ENCODE assay signal across 35 cellular contexts in the genomic region with DNA sequence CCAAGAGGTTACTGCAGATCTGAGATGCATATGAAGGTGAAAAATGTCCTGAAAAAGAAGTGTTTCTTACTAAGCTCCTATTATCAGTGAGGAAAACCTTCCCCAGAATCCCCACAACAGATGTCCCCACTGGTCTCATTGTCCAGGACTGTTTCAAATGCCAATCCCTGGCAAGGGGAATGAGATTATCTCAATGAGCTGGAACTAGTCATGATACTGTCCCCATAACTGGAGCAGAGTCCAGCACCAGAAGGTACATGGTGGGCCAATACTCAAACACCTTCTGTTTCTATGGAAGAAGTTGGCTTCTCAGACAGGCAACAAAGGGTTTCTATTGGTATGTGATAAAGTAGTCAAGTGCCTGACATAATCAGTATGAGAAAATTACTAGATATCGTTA.
"Had no signal": no experiment of that assay in that cellular context is flagged by ENCODE, and none has a peak within 500 bp of the region (broad histone marks: within the 10 kb centered on the region; RNA-seq: fewer than 3 reads in every experiment).

No MANE protein-coding gene starts in this region.

- H3K27me3 Mint-ChIP-seq: activated CD4-positive, alpha-beta memory T cell treated with anti-CD3 and anti-CD28 coated beads, Interleukin-2, amount 10 ng/mL, durations not matched to agents 7 days and 5 days; activated CD4-positive, alpha-beta T cell treated with anti-CD3 and anti-CD28 coated beads for 36 hours; activated CD4-positive, alpha-beta T cell treated with anti-CD3 and anti-CD28 coated beads, Interleukin-2, amount 10 ng/mL, durations not matched to agents 7 days and 5 days; activated CD8-positive, alpha-beta memory T cell treated with anti-CD3 and anti-CD28 coated beads, Interleukin-2, amount 10 ng/mL, durations not matched to agents 7 days and 5 days; activated naive CD4-positive, alpha-beta T cell treated with anti-CD3 and anti-CD28 coated beads, Interleukin-2, amount 10 ng/mL, durations not matched to agents 7 days and 5 days; activated naive CD8-positive, alpha-beta T cell; activated naive CD8-positive, alpha-beta T cell treated with anti-CD3 and anti-CD28 coated beads, Interleukin-2, amount 10 ng/mL, durations not matched to agents 7 days and 5 days; activated naive CD8-positive, alpha-beta T cell treated with anti-CD3 and anti-CD28 coated beads, Interleukin-2, amount 50 U/mL, for 24 hours; activated T-cell treated with anti-CD3 and anti-CD28 coated beads, Interleukin-2, amount 50 U/mL, for 24 hours; central memory CD8-positive, alpha-beta T cell; T-cell had no signal

- H3K36me3 ChIP-seq: ascending aorta, cardiac muscle cell had no signal

- H3K4me1 ChIP-seq: ascending aorta had no signal

- ATAC-seq: activated CD4-positive, alpha-beta T cell treated with anti-CD3 and anti-CD28 coated beads for 36 hours; activated CD4-positive, CD25-positive, alpha-beta regulatory T cell treated with anti-CD3 and anti-CD28 coated beads, Interleukin-2, amount 50 U/mL, for 24 hours; activated CD8-positive, alpha-beta memory T cell treated with anti-CD3 and anti-CD28 coated beads, Interleukin-2, amount 10 ng/mL, durations not matched to agents 7 days and 5 days; activated CD8-positive, alpha-beta T cell treated with anti-CD3 and anti-CD28 coated beads, Interleukin-2, amount 10 ng/mL, durations not matched to agents 7 days and 5 days; activated naive CD8-positive, alpha-beta T cell treated with anti-CD3 and anti-CD28 coated beads, Interleukin-2, amount 50 U/mL, for 24 hours; T-cell; WTC11 had no signal

- H3K27ac Mint-ChIP-seq: activated CD4-positive, alpha-beta memory T cell treated with anti-CD3 and anti-CD28 coated beads, Interleukin-2, amount 10 ng/mL, durations not matched to agents 7 days and 5 days; activated CD4-positive, alpha-beta T cell treated with anti-CD3 and anti-CD28 coated beads for 36 hours; activated CD4-positive, alpha-beta T cell treated with anti-CD3 and anti-CD28 coated beads, Interleukin-2, amount 10 ng/mL, durations not matched to agents 7 days and 5 days; activated CD8-positive, alpha-beta memory T cell treated with anti-CD3 and anti-CD28 coated beads, Interleukin-2, amount 10 ng/mL, durations not matched to agents 7 days and 5 days; activated CD8-positive, alpha-beta T cell treated with anti-CD3 and anti-CD28 coated beads, Interleukin-2, amount 10 ng/mL, durations not matched to agents 7 days and 5 days; activated naive CD4-positive, alpha-beta T cell treated with anti-CD3 and anti-CD28 coated beads, Interleukin-2, amount 10 ng/mL, durations not matched to agents 7 days and 5 days; activated naive CD4-positive, alpha-beta T cell treated with anti-CD3 and anti-CD28 coated beads, Interleukin-2, amount 50 U/mL, for 24 hours; activated naive CD8-positive, alpha-beta T cell; activated naive CD8-positive, alpha-beta T cell treated with anti-CD3 and anti-CD28 coated beads, Interleukin-2, amount 10 ng/mL, durations not matched to agents 7 days and 5 days; activated naive CD8-positive, alpha-beta T cell treated with anti-CD3 and anti-CD28 coated beads, Interleukin-2, amount 50 U/mL, for 24 hours; activated T-cell treated with anti-CD3 and anti-CD28 coated beads, Interleukin-2, amount 50 U/mL, for 24 hours; activated T-helper 2 cell treated with anti-CD3 and anti-CD28 coated beads, Interferon-gamma antibody, Interleukin-2, Interleukin-4, amounts not matched to agents 10 μg/mL and 5 μg/mL and 100 μg/mL, durations not matched to agents 14 hours and 24 hours and 36 hours; T-cell; T-helper 2 cell treated with Interferon-gamma antibody and Interleukin-4, amounts not matched to agents 5 μg/mL and 100 μg/mL, for 36 hours; WTC11 had no signal

- H3K4me3 Mint-ChIP-seq: activated CD4-positive, alpha-beta memory T cell treated with anti-CD3 and anti-CD28 coated beads, Interleukin-2, amount 10 ng/mL, durations not matched to agents 7 days and 5 days; activated CD4-positive, alpha-beta T cell treated with anti-CD3 and anti-CD28 coated beads for 36 hours; activated CD4-positive, alpha-beta T cell treated with anti-CD3 and anti-CD28 coated beads, Interleukin-2, amount 10 ng/mL, durations not matched to agents 7 days and 5 days; activated CD8-positive, alpha-beta memory T cell treated with anti-CD3 and anti-CD28 coated beads, Interleukin-2, amount 10 ng/mL, durations not matched to agents 7 days and 5 days; activated CD8-positive, alpha-beta T cell treated with anti-CD3 and anti-CD28 coated beads, Interleukin-2, amount 10 ng/mL, durations not matched to agents 7 days and 5 days; activated naive CD4-positive, alpha-beta T cell treated with anti-CD3 and anti-CD28 coated beads, Interleukin-2, amount 10 ng/mL, durations not matched to agents 7 days and 5 days; activated naive CD4-positive, alpha-beta T cell treated with anti-CD3 and anti-CD28 coated beads, Interleukin-2, amount 50 U/mL, for 24 hours; activated naive CD8-positive, alpha-beta T cell; activated naive CD8-positive, alpha-beta T cell treated with anti-CD3 and anti-CD28 coated beads, Interleukin-2, amount 10 ng/mL, durations not matched to agents 7 days and 5 days; activated naive CD8-positive, alpha-beta T cell treated with anti-CD3 and anti-CD28 coated beads, Interleukin-2, amount 50 U/mL, for 24 hours; activated T-cell treated with anti-CD3 and anti-CD28 coated beads, Interleukin-2, amount 50 U/mL, for 24 hours; brain; central memory CD8-positive, alpha-beta T cell; T-cell; T-helper 2 cell treated with Interferon-gamma antibody and Interleukin-4, amounts not matched to agents 5 μg/mL and 100 μg/mL, for 36 hours; WTC11 had no signal

- H3K9me3 ChIP-seq: ascending aorta had no signal

- H3K27me3 ChIP-seq: ascending aorta, cardiac muscle cell had no signal

- H3K27ac ChIP-seq: ascending aorta, cardiac muscle cell, VCaP had no signal

- H3K4me1 Mint-ChIP-seq: activated CD4-positive, alpha-beta memory T cell treated with anti-CD3 and anti-CD28 coated beads, Interleukin-2, amount 10 ng/mL, durations not matched to agents 7 days and 5 days; activated CD4-positive, alpha-beta T cell treated with anti-CD3 and anti-CD28 coated beads for 36 hours; activated CD4-positive, alpha-beta T cell treated with anti-CD3 and anti-CD28 coated beads, Interleukin-2, amount 10 ng/mL, durations not matched to agents 7 days and 5 days; activated CD8-positive, alpha-beta memory T cell treated with anti-CD3 and anti-CD28 coated beads, Interleukin-2, amount 10 ng/mL, durations not matched to agents 7 days and 5 days; activated naive CD4-positive, alpha-beta T cell treated with anti-CD3 and anti-CD28 coated beads, Interleukin-2, amount 10 ng/mL, durations not matched to agents 7 days and 5 days; activated naive CD4-positive, alpha-beta T cell treated with anti-CD3 and anti-CD28 coated beads, Interleukin-2, amount 50 U/mL, for 24 hours; activated naive CD8-positive, alpha-beta T cell treated with anti-CD3 and anti-CD28 coated beads, Interleukin-2, amount 10 ng/mL, durations not matched to agents 7 days and 5 days; activated naive CD8-positive, alpha-beta T cell treated with anti-CD3 and anti-CD28 coated beads, Interleukin-2, amount 50 U/mL, for 24 hours; central memory CD8-positive, alpha-beta T cell; T-cell had no signal

- H3K4me3 ChIP-seq: ascending aorta, cardiac muscle cell had no signal

- H3K36me3 Mint-ChIP-seq: activated CD8-positive, alpha-beta memory T cell treated with anti-CD3 and anti-CD28 coated beads, Interleukin-2, amount 10 ng/mL, durations not matched to agents 7 days and 5 days; activated naive CD4-positive, alpha-beta T cell treated with anti-CD3 and anti-CD28 coated beads, Interleukin-2, amount 10 ng/mL, durations not matched to agents 7 days and 5 days; activated naive CD4-positive, alpha-beta T cell treated with anti-CD3 and anti-CD28 coated beads, Interleukin-2, amount 50 U/mL, for 24 hours; activated naive CD8-positive, alpha-beta T cell; activated naive CD8-positive, alpha-beta T cell treated with anti-CD3 and anti-CD28 coated beads, Interleukin-2, amount 10 ng/mL, durations not matched to agents 7 days and 5 days; brain; T-cell had no signal

- DNase-seq: activated CD4-positive, alpha-beta memory T cell treated with anti-CD3 and anti-CD28 coated beads, Interleukin-2, amount 10 ng/mL, durations not matched to agents 7 days and 5 days; activated CD4-positive, alpha-beta T cell treated with anti-CD3 and anti-CD28 coated beads for 1 hour; activated CD4-positive, alpha-beta T cell treated with anti-CD3 and anti-CD28 coated beads for 36 hours; activated CD4-positive, alpha-beta T cell treated with anti-CD3 and anti-CD28 coated beads for 48 hours; activated CD4-positive, alpha-beta T cell treated with anti-CD3 and anti-CD28 coated beads, Interleukin-2, amount 10 ng/mL, durations not matched to agents 7 days and 5 days; activated CD4-positive, alpha-beta T cell treated with anti-CD3 and anti-CD28 coated beads, Interleukin-2, amount 50 U/mL, for 48 hours; activated CD4-positive, CD25-positive, alpha-beta regulatory T cell; activated CD8-positive, alpha-beta memory T cell treated with anti-CD3 and anti-CD28 coated beads for 24 hours; activated CD8-positive, alpha-beta memory T cell treated with anti-CD3 and anti-CD28 coated beads, Interleukin-2, amount 10 ng/mL, durations not matched to agents 7 days and 5 days; activated CD8-positive, alpha-beta memory T cell treated with anti-CD3 and anti-CD28 coated beads, Interleukin-2, amount 50 U/mL, for 48 hours; activated CD8-positive, alpha-beta T cell treated with anti-CD3 and anti-CD28 coated beads, Interleukin-2, amount 10 ng/mL, durations not matched to agents 7 days and 5 days; activated effector memory CD4-positive, alpha-beta T cell treated with Interleukin-2 at 50 U/mL for 16 hours; activated gamma-delta T cell; activated naive CD4-positive, alpha-beta T cell treated with anti-CD3 and anti-CD28 coated beads, Interleukin-2, amount 10 ng/mL, durations not matched to agents 7 days and 5 days; activated naive CD4-positive, alpha-beta T cell treated with Interleukin-2 at 50 U/mL for 16 hours; activated naive CD8-positive, alpha-beta T cell treated with anti-CD3 and anti-CD28 coated beads, Interleukin-2, amount 10 ng/mL, durations not matched to agents 7 days and 5 days; activated naive CD8-positive, alpha-beta T cell treated with anti-CD3 and anti-CD28 coated beads, Interleukin-2, amount 50 U/mL, for 24 hours; activated T-cell treated with anti-CD3 and anti-CD28 coated beads, Interleukin-2, amount 50 U/mL, for 24 hours; activated T-cell treated with anti-CD3 and anti-CD28 coated beads, Interleukin-2, amount 50 U/mL, for 48 hours; amygdala; anterior cingulate cortex; T-cell; T-helper 2 cell; T-helper 9 cell had no signal
